Comparison of ENCODE assay signal across 23 cellular contexts in the genomic region with DNA sequence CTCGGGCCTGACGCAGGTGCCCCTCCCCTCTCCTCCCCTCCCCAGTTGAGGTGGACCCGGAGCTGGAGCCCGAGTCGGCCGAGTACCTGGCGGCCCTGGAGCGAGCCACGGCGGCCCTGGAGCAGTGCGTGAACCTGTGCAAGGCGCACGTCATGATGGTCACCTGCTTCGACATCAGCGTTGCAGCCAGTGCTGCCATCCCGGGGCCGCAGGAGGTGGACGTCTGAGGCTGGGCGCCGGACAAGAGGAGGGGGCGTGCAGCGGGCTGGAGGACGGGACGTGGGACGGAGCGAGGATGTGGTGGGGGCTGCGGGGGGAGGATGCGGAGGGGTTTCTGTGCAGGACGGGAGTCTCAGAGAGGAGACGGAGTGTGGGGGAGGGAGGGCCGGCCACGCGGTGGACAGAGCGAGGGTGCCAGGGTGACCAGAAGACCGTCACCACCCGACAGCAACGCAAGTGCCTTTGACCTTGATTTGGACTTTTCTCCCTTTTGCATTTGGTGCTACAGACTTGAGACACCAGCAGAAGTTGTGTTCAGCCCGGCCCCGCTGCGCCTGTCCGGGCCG. TPM values are rescaled to one million over a fixed set of nuclear protein-coding genes. Genes with fewer than 3 reads are reported as not detected.
"Had no signal": no experiment of that assay in that cellular context is flagged by ENCODE, and none has a peak within 500 bp of the region (broad histone marks: within the 10 kb centered on the region; RNA-seq: fewer than 3 reads in every experiment).

No MANE protein-coding gene starts in this region.

- H3K27ac Mint-ChIP-seq: dendritic cell treated with granulocyte-macrophage colony-stimulating factor and Interleukin-4, amounts not matched to agents 40 ng/mL and 50 ng/mL, for 4 days; effector memory CD8-positive, alpha-beta T cell; mesothelial cell of epicardium; naive B cell had no signal

- H3K9me3 ChIP-seq: colonic mucosa, esophagus squamous epithelium, gastroesophageal sphincter, heart left ventricle, left lung, lower lobe of right lung, mucosa of descending colon had no signal

- H3K36me3 Mint-ChIP-seq: mesothelial cell of epicardium, naive B cell had no signal

- H3K36me3 ChIP-seq: colonic mucosa, lower lobe of right lung had no signal

- H3K4me1 ChIP-seq: colonic mucosa, left lung had no signal

- H3K27ac ChIP-seq: colonic mucosa, epithelial cell of prostate, esophagus squamous epithelium, gastroesophageal sphincter, left lung, lower lobe of right lung had no signal

- H3K4me3 Mint-ChIP-seq: dendritic cell treated with granulocyte-macrophage colony-stimulating factor and Interleukin-4, amounts not matched to agents 40 ng/mL and 50 ng/mL, for 4 days; effector memory CD8-positive, alpha-beta T cell; endodermal cell; mesothelial cell of epicardium; naive B cell had no signal

- DNase-seq: colonic mucosa; cortex of kidney; effector CD8-positive, alpha-beta T cell; effector memory CD8-positive, alpha-beta T cell; endodermal cell; erythroblast; esophagus squamous epithelium; foreskin fibroblast; foreskin melanocyte; heart left ventricle; hippocampal formation; left cardiac atrium; left ventricle myocardium superior; lower lobe of right lung; mesenchymal stem cell; mucosa of descending colon; naive B cell had no signal

- H3K27me3 Mint-ChIP-seq: dendritic cell treated with granulocyte-macrophage colony-stimulating factor and Interleukin-4, amounts not matched to agents 40 ng/mL and 50 ng/mL, for 4 days had no signal

- H3K9me3 Mint-ChIP-seq: dendritic cell treated with granulocyte-macrophage colony-stimulating factor and Interleukin-4, amounts not matched to agents 40 ng/mL and 50 ng/mL, for 4 days; effector memory CD8-positive, alpha-beta T cell; endodermal cell; mesothelial cell of epicardium; naive B cell had no signal

- H3K4me1 Mint-ChIP-seq: endodermal cell, naive B cell had no signal

- H3K4me3 ChIP-seq: colonic mucosa, esophagus squamous epithelium, gastroesophageal sphincter, heart left ventricle, left lung, lower lobe of right lung, mucosa of descending colon had no signal

- H3K27me3 ChIP-seq: colonic mucosa, heart left ventricle had no signal

RNA-seq across cellular contexts. Expression of a gene that starts 41.3 kb away (rescaled TPM):
- total RNA-seq: myocyte had no signal
